In genomic region chr4:165470009-165470408, GRCh38 we compare ENCODE assay signal across 25 cellular contexts.
DNase-seq lines count a peak whose midpoint lies in the region; ATAC-seq, FAIRE-seq and TF ChIP-seq lines count a peak whose summit lies in the region.
"Had no signal": no experiment of that assay in that cellular context is flagged by ENCODE, and none has a peak within 500 bp of the region (broad histone marks: within the 10 kb centered on the region; RNA-seq: fewer than 3 reads in every experiment).

No MANE protein-coding gene starts in this region.

- peaks cover 22% of the 10 kb centered on the region for H3K9me3 Mint-ChIP-seq in HFFc6

- TF ChIP-seq POLR2A in K562 (conservative IDR thresholded peaks at IDR 0.05) = no peak

- CTCF ChIA-PET in K562 (lab: Yijun Ruan, JAX; ENCODE audit: low intra/inter-chr PET ratio) = no interaction called here

- TF ChIP-seq CTCF in K562 (IDR thresholded peaks at IDR 0.05 in 2 of 3, conservative IDR thresholded peaks at IDR 0.05 in 1 of 3; ENCODE audit: insufficient read depth in 2 of 3, low read depth in 1 of 3, low read length in 3 of 3) (no peak), HFFc6 (IDR thresholded peaks at IDR 0.05) (no peak)

- H3K4me3 ChIP-seq in K562 (no peak overlapping the region), small intestine (ENCODE audit: low read depth in 1 of 2, low read length in 2 of 2) (no peak overlapping the region)
- H3K4me3 ChIP-seq: A549; BLaER1 treated with 17β-estradiol and CSF1 and Interleukin-3, amounts not matched to agents 10 nM and 100 nM; GM12878 had no signal

- H3K9me3 ChIP-seq in K562 (replicated peaks; ENCODE audit: control insufficient read depth, insufficient read depth, low read depth, low read length) (peaks cover 9% of the 10 kb centered on the region; the same call in 1 of the 2 replicates), small intestine (ENCODE audit: control insufficient read depth, low read depth) (no peaks in the 10 kb centered on the region)

- H3K27me3 Mint-ChIP-seq in HFFc6 (ENCODE audit: insufficient read depth) = no peaks in the 10 kb centered on the region

- no peak overlapping the region for H3K27ac Mint-ChIP-seq in HFFc6
- H3K27ac Mint-ChIP-seq: B cell; CD4-positive, alpha-beta T cell; CD8-positive, alpha-beta T cell had no signal

- FAIRE-seq in K562 (lab: Jason Lieb, UNC) (no peak), small intestine (lab: Jason Lieb, UNC) (no peak)
- FAIRE-seq: A549, D721Med, GM12878, GM12892, GM18507, GM19239 had no signal

- H3K79me2 ChIP-seq in K562 (ENCODE audit: control insufficient read depth, insufficient read depth, low read length) = no peaks in the 10 kb centered on the region

- no peak for TF ChIP-seq RAD21 in K562 (CRISPR knock-in tag; conservative IDR thresholded peaks at IDR 0.05 in 1 of 2, IDR thresholded peaks at IDR 0.05 in 1 of 2)

- H4K20me1 ChIP-seq in K562 (replicated peaks; ENCODE audit: control insufficient read depth, insufficient read depth, low read length) = no peaks in the 10 kb centered on the region
- H4K20me1 ChIP-seq: BLaER1 treated with 17β-estradiol and CSF1 and Interleukin-3, amounts not matched to agents 10 nM and 100 nM had no signal

- no peaks in the 10 kb centered on the region for H3K9me1 ChIP-seq in K562 (ENCODE audit: control insufficient read depth, insufficient read depth, low read length)

- H3K9ac ChIP-seq in K562 (ENCODE audit: insufficient read depth in 1 of 2, low read depth in 2 of 2, low read length in 2 of 2) = no peak overlapping the region
- H3K9ac ChIP-seq: BLaER1 treated with 17β-estradiol and CSF1 and Interleukin-3, amounts not matched to agents 10 nM and 100 nM had no signal

- H3K27ac ChIP-seq in K562 (ENCODE audit: extremely low read depth, low read depth, low read length) = no peak overlapping the region
- H3K27ac ChIP-seq in small intestine (ENCODE audit: low read depth in 1 of 2, low read length in 1 of 2) = no peak overlapping the region
- H3K27ac ChIP-seq: 22Rv1; A549; BLaER1 treated with 17β-estradiol and CSF1 and Interleukin-3, amounts not matched to agents 10 nM and 100 nM; C4-2B had no signal

- WGBS in K562 (ENCODE audit: insufficient coverage, low coverage, missing lambda C conversion rate) = 26% methylated on average over 2 of the region's 2 CpGs
- 41 to 66% (median 44%) methylated on average over 2 of the region's 2 CpGs for WGBS in small intestine, 3 donors

- intact Hi-C loops in K562 (cut with micrococcal nuclease) = no loop called here

- no peak overlapping the region for H3K4me2 ChIP-seq in K562 (ENCODE audit: insufficient read depth, low read length)
- H3K4me2 ChIP-seq: A549; BLaER1 treated with 17β-estradiol and CSF1 and Interleukin-3, amounts not matched to agents 10 nM and 100 nM had no signal

- TF ChIP-seq EP300 in K562 (IDR thresholded peaks at IDR 0.05; ENCODE audit: low read length) = no peak

- H3K36me3 ChIP-seq in K562 (ENCODE audit: control insufficient read depth, insufficient read depth, low read length) = no peaks in the 10 kb centered on the region
- no peaks in the 10 kb centered on the region for H3K36me3 ChIP-seq in small intestine (ENCODE audit: control insufficient read depth in 2 of 2, insufficient read depth in 2 of 2, low read length in 2 of 2)
- H3K36me3 ChIP-seq: BLaER1 treated with 17β-estradiol and CSF1 and Interleukin-3, amounts not matched to agents 10 nM and 100 nM had no signal

- no peak overlapping the region for H2AFZ ChIP-seq in K562 (ENCODE audit: low read depth, low read length)

- H3K4me1 ChIP-seq in K562 (replicated peaks in 1 of 2; ENCODE audit: control insufficient read depth in 2 of 2, insufficient read depth in 2 of 2, low read length in 2 of 2) (peaks cover 0 to 7% of the 10 kb centered on the region in 2 experiments; a peak in 2 of 5 replicates), small intestine (ENCODE audit: control insufficient read depth in 2 of 2, insufficient read depth in 1 of 2, low read depth in 1 of 2, low read length in 1 of 2) (peaks cover 0 to 2% of the 10 kb centered on the region in 2 donors)
- H3K4me1 ChIP-seq: A549; BLaER1 treated with 17β-estradiol and CSF1 and Interleukin-3, amounts not matched to agents 10 nM and 100 nM; Caco-2 had no signal

- no peak for ATAC-seq in K562
- ATAC-seq in left lobe of liver = peak; percentile 46
- no peak for ATAC-seq in HG03378 (IDR thresholded peaks at IDR 0.05; ENCODE audit: unreplicated experiment)
- ATAC-seq: A549; CD8-positive, alpha-beta T cell; GM12878 had no signal

- no peak overlapping the region for H3K4me3 Mint-ChIP-seq in HFFc6
- H3K4me3 Mint-ChIP-seq: B cell; CD4-positive, alpha-beta T cell; CD8-positive, alpha-beta T cell had no signal

- H3K27me3 ChIP-seq in K562 (ENCODE audit: control insufficient read depth in 2 of 2, insufficient read depth in 2 of 2, low read length in 2 of 2) (no peaks in the 10 kb centered on the region), small intestine (ENCODE audit: control insufficient read depth in 2 of 2, insufficient read depth in 2 of 2, low read length in 2 of 2) (no peaks in the 10 kb centered on the region)
- H3K27me3 ChIP-seq: BLaER1 treated with 17β-estradiol and CSF1 and Interleukin-3, amounts not matched to agents 10 nM and 100 nM had no signal

- POLR2A ChIA-PET in K562 (lab: Yijun Ruan, JAX) = no interaction called here

- DNase-seq in K562 (ENCODE audit: extremely low read depth in 1 of 4, low spot score in 3 of 4) = no peak
- no peak for DNase-seq in left lobe of liver (ENCODE audit: low spot score)
- peak; percentile 79 for DNase-seq in small intestine
- no peak for DNase-seq in HFFc6
- DNase-seq: AML-193; Caco-2; Calu3; CD4-positive, alpha-beta T cell; CD8-positive, alpha-beta T cell; DMS53; DMS79; DND-41; EL; GDM1 had no signal

- no peaks in the 10 kb centered on the region; the same call in 1 of the 2 replicates for H3K36me3 Mint-ChIP-seq in HFFc6 (ENCODE audit: low read depth)
- H3K36me3 Mint-ChIP-seq: CD8-positive, alpha-beta T cell had no signal

- BruUV-seq in K562 (replicated peaks; lab: Mats Ljungman, UMichigan) = no TSS peak

- H3K4me1 Mint-ChIP-seq in HFFc6 (ENCODE audit: low read depth) = no peaks in the 10 kb centered on the region
- H3K4me1 Mint-ChIP-seq: B cell had no signal

- in situ Hi-C loops in K562 (cut with MboI) = no loop called here

TF ChIP-seq in K562, 482 proteins besides CTCF, POLR2A, EP300 and RAD21:
- TF ChIP-seq MECOM (CRISPR knock-in tag; IDR thresholded peaks at IDR 0.05) (no peak), HCFC1 (IDR thresholded peaks at IDR 0.05; ENCODE audit: low read depth, low read length) (no peak), ZC3H11A (IDR thresholded peaks at IDR 0.05; ENCODE audit: low read depth, low read length) (no peak), ZNF174 (CRISPR knock-in tag; IDR thresholded peaks at IDR 0.05) (no peak), NFIC (IDR thresholded peaks at IDR 0.05) (peak; percentile 66), SRSF9 (IDR thresholded peaks at IDR 0.05; ENCODE audit: borderline replicate concordance, low read depth, low read length) (no peak)
